34 cellular contexts compared by ENCODE assay signal in genomic region chr3:136326316-136326715, GRCh38.
"Had no signal": no experiment of that assay in that cellular context is flagged by ENCODE, and none has a peak within 500 bp of the region (broad histone marks: within the 10 kb centered on the region; RNA-seq: fewer than 3 reads in every experiment).

No MANE protein-coding gene starts in this region.

- H3K4me1 Mint-ChIP-seq: activated naive CD4-positive, alpha-beta T cell treated with anti-CD3 and anti-CD28 coated beads, Interleukin-2, amount 10 ng/mL, durations not matched to agents 7 days and 5 days; activated naive CD4-positive, alpha-beta T cell treated with anti-CD3 and anti-CD28 coated beads, Interleukin-2, amount 50 U/mL, for 24 hours; activated naive CD8-positive, alpha-beta T cell treated with anti-CD3 and anti-CD28 coated beads, Interleukin-2, amount 10 ng/mL, durations not matched to agents 7 days and 5 days; activated T-helper 17 cell treated with anti-CD3 and anti-CD28 coated beads, Interleukin-2, amount 50 U/mL, for 72 hours; brain; central memory CD8-positive, alpha-beta T cell had no signal

- ATAC-seq: activated naive CD4-positive, alpha-beta T cell treated with anti-CD3 and anti-CD28 coated beads, Interleukin-2, amount 50 U/mL, for 72 hours; activated naive CD8-positive, alpha-beta T cell treated with anti-CD3 and anti-CD28 coated beads, Interleukin-2, amount 50 U/mL, for 24 hours; activated T-cell treated with anti-CD3 and anti-CD28 coated beads, Interleukin-2, amount 50 U/mL, for 4 hours; activated T-helper 17 cell treated with anti-CD3 and anti-CD28 coated beads, Interleukin-2, amount 50 U/mL, for 72 hours; body of pancreas had no signal

- H3K4me3 Mint-ChIP-seq: activated naive CD4-positive, alpha-beta T cell treated with anti-CD3 and anti-CD28 coated beads for 36 hours; activated naive CD4-positive, alpha-beta T cell treated with anti-CD3 and anti-CD28 coated beads, Interleukin-2, amount 10 ng/mL, durations not matched to agents 7 days and 5 days; activated naive CD4-positive, alpha-beta T cell treated with anti-CD3 and anti-CD28 coated beads, Interleukin-2, amount 50 U/mL, for 24 hours; activated naive CD8-positive, alpha-beta T cell; activated naive CD8-positive, alpha-beta T cell treated with anti-CD3 and anti-CD28 coated beads for 36 hours; activated naive CD8-positive, alpha-beta T cell treated with anti-CD3 and anti-CD28 coated beads, Interleukin-2, amount 10 ng/mL, durations not matched to agents 7 days and 5 days; activated naive CD8-positive, alpha-beta T cell treated with anti-CD3 and anti-CD28 coated beads, Interleukin-2, amount 50 U/mL, for 24 hours; activated T-cell treated with anti-CD3 and anti-CD28 coated beads, Interleukin-2, amount 50 U/mL, for 24 hours; activated T-cell treated with anti-CD3 and anti-CD28 coated beads, Interleukin-2, amount 50 U/mL, for 4 hours; activated T-helper 1 cell treated with anti-CD3 and anti-CD28 coated beads, Interleukin-12 subunit alpha, Interleukin-12 subunit beta, Interleukin-2, Interleukin-4 antibody, amounts not matched to agents 30 ng/mL and 10 ng/mL and 1 ng/mL, durations not matched to agents 14 hours and 24 hours and 36 hours; activated T-helper 17 cell treated with anti-CD3 and anti-CD28 coated beads, Interleukin-2, amount 50 U/mL, for 72 hours; brain; central memory CD8-positive, alpha-beta T cell had no signal

- DNase-seq: activated effector memory CD4-positive, alpha-beta T cell treated with anti-CD3 and anti-CD28 coated beads, Interleukin-2, amount 50 U/mL, for 16 hours; activated effector memory CD4-positive, alpha-beta T cell treated with Interleukin-2 at 50 U/mL for 16 hours; activated gamma-delta T cell; activated gamma-delta T cell treated with Interleukin-2 at 50 U/mL for 16 hours; activated naive CD4-positive, alpha-beta T cell; activated naive CD4-positive, alpha-beta T cell treated with anti-CD3 and anti-CD28 coated beads for 36 hours; activated naive CD4-positive, alpha-beta T cell treated with anti-CD3 and anti-CD28 coated beads, Interleukin-2, amount 10 ng/mL, durations not matched to agents 7 days and 5 days; activated naive CD4-positive, alpha-beta T cell treated with anti-CD3 and anti-CD28 coated beads, Interleukin-2, amount 50 U/mL, for 16 hours; activated naive CD4-positive, alpha-beta T cell treated with Interleukin-2 at 50 U/mL for 16 hours; activated naive CD8-positive, alpha-beta T cell treated with anti-CD3 and anti-CD28 coated beads for 36 hours; activated naive CD8-positive, alpha-beta T cell treated with anti-CD3 and anti-CD28 coated beads, Interleukin-2, amount 10 ng/mL, durations not matched to agents 7 days and 5 days; activated naive CD8-positive, alpha-beta T cell treated with anti-CD3 and anti-CD28 coated beads, Interleukin-2, amount 50 U/mL, for 24 hours; activated T-cell treated with anti-CD3 and anti-CD28 coated beads for 4 hours; activated T-cell treated with anti-CD3 and anti-CD28 coated beads, Interleukin-2, amount 50 U/mL, for 24 hours; activated T-cell treated with anti-CD3 and anti-CD28 coated beads, Interleukin-2, amount 50 U/mL, for 4 hours; activated T-cell treated with anti-CD3 and anti-CD28 coated beads, Interleukin-2, amount 50 U/mL, for 48 hours; adrenal gland; amniotic stem cell; amygdala; anterior cingulate cortex; aorta; body of pancreas; brain microvascular endothelial cell; caudate nucleus; central memory CD4-positive, alpha-beta T cell; cerebellar nuclear complex had no signal

- H3K27ac Mint-ChIP-seq: activated naive CD4-positive, alpha-beta T cell treated with anti-CD3 and anti-CD28 coated beads for 36 hours; activated naive CD4-positive, alpha-beta T cell treated with anti-CD3 and anti-CD28 coated beads, Interleukin-2, amount 10 ng/mL, durations not matched to agents 7 days and 5 days; activated naive CD4-positive, alpha-beta T cell treated with anti-CD3 and anti-CD28 coated beads, Interleukin-2, amount 50 U/mL, for 24 hours; activated naive CD8-positive, alpha-beta T cell; activated naive CD8-positive, alpha-beta T cell treated with anti-CD3 and anti-CD28 coated beads for 36 hours; activated naive CD8-positive, alpha-beta T cell treated with anti-CD3 and anti-CD28 coated beads, Interleukin-2, amount 10 ng/mL, durations not matched to agents 7 days and 5 days; activated naive CD8-positive, alpha-beta T cell treated with anti-CD3 and anti-CD28 coated beads, Interleukin-2, amount 50 U/mL, for 24 hours; activated T-cell treated with anti-CD3 and anti-CD28 coated beads, Interleukin-2, amount 50 U/mL, for 24 hours; activated T-helper 1 cell treated with anti-CD3 and anti-CD28 coated beads, Interleukin-12 subunit alpha, Interleukin-12 subunit beta, Interleukin-2, Interleukin-4 antibody, amounts not matched to agents 30 ng/mL and 10 ng/mL and 1 ng/mL, durations not matched to agents 14 hours and 24 hours and 36 hours; activated T-helper 17 cell treated with anti-CD3 and anti-CD28 coated beads, Interleukin-2, amount 50 U/mL, for 72 hours; activated T-helper 2 cell treated with anti-CD3 and anti-CD28 coated beads, Interferon-gamma antibody, Interleukin-2, Interleukin-4, amounts not matched to agents 10 μg/mL and 5 μg/mL and 100 μg/mL, durations not matched to agents 14 hours and 24 hours and 36 hours; brain had no signal

- H3K27me3 Mint-ChIP-seq: activated naive CD4-positive, alpha-beta T cell treated with anti-CD3 and anti-CD28 coated beads, Interleukin-2, amount 10 ng/mL, durations not matched to agents 7 days and 5 days; activated naive CD4-positive, alpha-beta T cell treated with anti-CD3 and anti-CD28 coated beads, Interleukin-2, amount 50 U/mL, for 24 hours; activated naive CD8-positive, alpha-beta T cell; activated naive CD8-positive, alpha-beta T cell treated with anti-CD3 and anti-CD28 coated beads for 36 hours; activated naive CD8-positive, alpha-beta T cell treated with anti-CD3 and anti-CD28 coated beads, Interleukin-2, amount 10 ng/mL, durations not matched to agents 7 days and 5 days; activated naive CD8-positive, alpha-beta T cell treated with anti-CD3 and anti-CD28 coated beads, Interleukin-2, amount 50 U/mL, for 24 hours; activated T-cell treated with anti-CD3 and anti-CD28 coated beads, Interleukin-2, amount 50 U/mL, for 24 hours; activated T-helper 17 cell treated with anti-CD3 and anti-CD28 coated beads, Interleukin-2, amount 50 U/mL, for 72 hours; brain; central memory CD8-positive, alpha-beta T cell had no signal
